Comparison of ENCODE assay signal across 20 cellular contexts in genomic region chr2:159595410-159596046, GRCh38. TPM values are rescaled to one million over a fixed set of nuclear protein-coding genes. Genes with fewer than 3 reads are reported as not detected.
DNase-seq lines count a peak whose midpoint lies in the region; ATAC-seq and TF ChIP-seq lines count a peak whose summit lies in the region.
"Had no signal": no experiment of that assay in that cellular context is flagged by ENCODE, and none has a peak within 500 bp of the region (broad histone marks: within the 10 kb centered on the region; RNA-seq: fewer than 3 reads in every experiment).

No MANE protein-coding gene starts in this region.

- intact Hi-C loops in CD14-positive monocyte (cut with micrococcal nuclease): no loop called here

- H3K9me3 Mint-ChIP-seq in CD14-positive monocyte: peaks cover 0 to 3% (median 0%) of the 10 kb centered on the region in 7 donors
- H3K9me3 Mint-ChIP-seq: CD4-positive, CD25-positive, alpha-beta regulatory T cell had no signal

- H3K36me3 Mint-ChIP-seq in CD14-positive monocyte: peaks cover 7 to 16% of the 10 kb centered on the region in 2 donors
- H3K36me3 Mint-ChIP-seq: CD4-positive, CD25-positive, alpha-beta regulatory T cell had no signal

- H3K4me1 Mint-ChIP-seq in CD14-positive monocyte: peaks cover 18% of the 10 kb centered on the region
- H3K4me1 Mint-ChIP-seq: CD4-positive, CD25-positive, alpha-beta regulatory T cell had no signal

- no peaks in the 10 kb centered on the region for H3K27me3 Mint-ChIP-seq in CD14-positive monocyte (ENCODE audit: low read depth in 3 of 3)
- H3K27me3 Mint-ChIP-seq: activated naive CD8-positive, alpha-beta T cell; brain; CD4-positive, CD25-positive, alpha-beta regulatory T cell had no signal

- no peak for DNase-seq in CD14-positive monocyte (ENCODE audit: low spot score)
- DNase-seq in KBM-7: peak; percentile 75
- DNase-seq in OCI-M1 (lab: John Stamatoyannopoulos, UW): peak; percentile 62
- DNase-seq in inferior parietal cortex (ENCODE audit: extremely low spot score): peak; percentile 40
- DNase-seq in cerebellar nuclear complex (lab: John Stamatoyannopoulos, UW): no peak
- DNase-seq in activated CD4-positive, alpha-beta T cell treated with anti-CD3 and anti-CD28 coated beads, Interleukin-2, amount 50 U/mL, for 1 hour: no peak
- DNase-seq: ACHN; activated T-cell treated with anti-CD3 and anti-CD28 coated beads, Interleukin-2, amount 50 U/mL, for 48 hours; CD4-positive, CD25-positive, alpha-beta regulatory T cell; erythroblast; left ventricle myocardium superior; NCI-H1417 treated with DMSO at 0.1 percent for 48 hours; NCI-H2171 treated with DMSO at 0.1 percent for 48 hours; Right ventricle myocardium superior; tibial artery had no signal

- ATAC-seq in HG03457 (IDR thresholded peaks at IDR 0.05; ENCODE audit: unreplicated experiment): no peak
- ATAC-seq in GM21619 (IDR thresholded peaks at IDR 0.05; ENCODE audit: unreplicated experiment): no peak
- ATAC-seq: gastroesophageal sphincter, left ventricle myocardium superior had no signal

- peak overlapping the region; percentile 3 to 90 (median 72) for H3K27ac Mint-ChIP-seq in CD14-positive monocyte
- H3K27ac Mint-ChIP-seq: activated naive CD8-positive, alpha-beta T cell; brain had no signal

- TF ChIP-seq CTCF in CD14-positive monocyte (IDR thresholded peaks at IDR 0.05): no peak

- no peak overlapping the region for H3K4me3 Mint-ChIP-seq in CD14-positive monocyte
- H3K4me3 Mint-ChIP-seq: activated naive CD8-positive, alpha-beta T cell; brain; CD4-positive, CD25-positive, alpha-beta regulatory T cell had no signal

- in situ Hi-C loops in KBM-7 (cut with MboI; ENCODE audit: low pct_unique_long_range_greater_than_20kb, low sequenced_read_pairs): no loop called here

RNA-seq across cellular contexts. Expression of gene BAZ2B, which starts 20.8 kb away (rescaled TPM):
- polyA plus RNA-seq in CD14-positive monocyte: 10 to 100 TPM; 12.9 to 34.2 TPM

Comparison
In these comparisons a context has a peak if more than half of its experiments do, and no peak if none do; other contexts are left out.
1. DNase-seq: peak in KBM-7 (single experiment), OCI-M1 (single experiment) and inferior parietal cortex (single experiment); none in CD14-positive monocyte (single experiment), cerebellar nuclear complex (0 of 2) and activated CD4-positive, alpha-beta T cell treated with anti-CD3 and anti-CD28 coated beads, Interleukin-2, amount 50 U/mL, for 1 hour (single experiment).